ENCODE assay signal across 8 cellular contexts in genomic region chr13:48580185-48580803, GRCh38. TPM values are rescaled to one million over a fixed set of nuclear protein-coding genes. Genes with fewer than 3 reads are reported as not detected.
DNase-seq lines count a peak whose midpoint lies in the region; ATAC-seq and TF ChIP-seq lines count a peak whose summit lies in the region.

No MANE protein-coding gene starts in this region.

- no peaks in the 10 kb centered on the region for H3K36me3 Mint-ChIP-seq in CD4-positive, alpha-beta T cell (ENCODE audit: low read depth)
- no peaks in the 10 kb centered on the region for H3K36me3 Mint-ChIP-seq in activated T-helper 2 cell treated with anti-CD3 and anti-CD28 coated beads, Interferon-gamma antibody, Interleukin-2, Interleukin-4, amounts not matched to agents 10 μg/mL and 5 μg/mL and 100 μg/mL, durations not matched to agents 14 hours and 24 hours and 36 hours (ENCODE audit: low read depth)

- no peaks in the 10 kb centered on the region for H3K9me3 Mint-ChIP-seq in CD4-positive, alpha-beta T cell
- no peaks in the 10 kb centered on the region for H3K9me3 Mint-ChIP-seq in activated T-helper 2 cell treated with anti-CD3 and anti-CD28 coated beads, Interferon-gamma antibody, Interleukin-2, Interleukin-4, amounts not matched to agents 10 μg/mL and 5 μg/mL and 100 μg/mL, durations not matched to agents 14 hours and 24 hours and 36 hours

- H3K9me3 ChIP-seq in CD4-positive, alpha-beta T cell (ENCODE audit: control insufficient read depth, low read length): no peaks in the 10 kb centered on the region
- no peaks in the 10 kb centered on the region for H3K9me3 ChIP-seq in gastroesophageal sphincter
- no peaks in the 10 kb centered on the region for H3K9me3 ChIP-seq in parathyroid adenoma (ENCODE audit: control insufficient read depth, low read length)
- H3K9me3 ChIP-seq in vagina: no peaks in the 10 kb centered on the region

- H3K4me3 ChIP-seq in gastroesophageal sphincter: no peak overlapping the region
- no peak overlapping the region for H3K4me3 ChIP-seq in parathyroid adenoma (ENCODE audit: low read depth, low read length)
- no peak overlapping the region for H3K4me3 ChIP-seq in vagina

- H3K9ac ChIP-seq in parathyroid adenoma: no peak overlapping the region

- H3K27me3 Mint-ChIP-seq in CD4-positive, alpha-beta T cell: peaks cover 6% of the 10 kb centered on the region
- H3K27me3 Mint-ChIP-seq in activated T-helper 2 cell treated with anti-CD3 and anti-CD28 coated beads, Interferon-gamma antibody, Interleukin-2, Interleukin-4, amounts not matched to agents 10 μg/mL and 5 μg/mL and 100 μg/mL, durations not matched to agents 14 hours and 24 hours and 36 hours (ENCODE audit: low read depth): peaks cover 61% of the 10 kb centered on the region

- peaks cover 8% of the 10 kb centered on the region for H3K27me3 ChIP-seq in CD4-positive, alpha-beta T cell (ENCODE audit: control insufficient read depth, insufficient read depth, low read length)
- H3K27me3 ChIP-seq in gastroesophageal sphincter (no peaks in the 10 kb centered on the region), parathyroid adenoma (ENCODE audit: control insufficient read depth, insufficient read depth, low read length) (no peaks in the 10 kb centered on the region), vagina (no peaks in the 10 kb centered on the region)

- TF ChIP-seq EP300 in gastroesophageal sphincter (IDR thresholded peaks at IDR 0.05): no peak

- no peak overlapping the region for H3K27ac Mint-ChIP-seq in CD4-positive, alpha-beta T cell
- no peak overlapping the region for H3K27ac Mint-ChIP-seq in activated T-helper 2 cell treated with anti-CD3 and anti-CD28 coated beads, Interferon-gamma antibody, Interleukin-2, Interleukin-4, amounts not matched to agents 10 μg/mL and 5 μg/mL and 100 μg/mL, durations not matched to agents 14 hours and 24 hours and 36 hours

- H3K4me1 ChIP-seq in gastroesophageal sphincter (peaks cover 0 to 35% (median 7%) of the 10 kb centered on the region in 3 donors), parathyroid adenoma (no peaks in the 10 kb centered on the region), vagina (peaks cover 23% of the 10 kb centered on the region)

- H3K27ac ChIP-seq in CD4-positive, alpha-beta T cell (ENCODE audit: low read depth, low read length): no peak overlapping the region
- H3K27ac ChIP-seq in gastroesophageal sphincter (no peak overlapping the region), parathyroid adenoma (no peak overlapping the region), vagina (peak overlapping the region; percentile 3)

- H3K4me3 Mint-ChIP-seq in CD4-positive, alpha-beta T cell: no peak overlapping the region
- H3K4me3 Mint-ChIP-seq in activated T-helper 2 cell treated with anti-CD3 and anti-CD28 coated beads, Interferon-gamma antibody, Interleukin-2, Interleukin-4, amounts not matched to agents 10 μg/mL and 5 μg/mL and 100 μg/mL, durations not matched to agents 14 hours and 24 hours and 36 hours (ENCODE audit: low read depth): no peak overlapping the region

- peak; percentile 54 to 78 (median 70) for DNase-seq in CD4-positive, alpha-beta T cell
- peak in 50 of 76 experiments; percentile 5 to 62 (median 28) for DNase-seq in HUDEP-2 (lab: John Stamatoyannopoulos, UW; ENCODE audit: unreplicated experiment in 76 of 76)
- peak; percentile 64 for DNase-seq in RKO (ENCODE audit: low spot score)
- peak; percentile 39 for DNase-seq in activated T-helper 2 cell treated with anti-CD3 and anti-CD28 coated beads, Interferon-gamma antibody, Interleukin-2, Interleukin-4, amounts not matched to agents 10 μg/mL and 5 μg/mL and 100 μg/mL, durations not matched to agents 14 hours and 24 hours and 36 hours (ENCODE audit: low spot score)
- DNase-seq in vagina (ENCODE audit: extremely low spot score in 2 of 2): no peak
- DNase-seq in NCI-H1436 treated with DMSO at 0.1 percent for 48 hours (lab: John Stamatoyannopoulos, UW): no peak

- TF ChIP-seq CTCF in CD4-positive, alpha-beta T cell (IDR thresholded peaks at IDR 0.05): peak; percentile 91
- peak; percentile 71 to 84 (median 82) for TF ChIP-seq CTCF in gastroesophageal sphincter (IDR thresholded peaks at IDR 0.05)
- TF ChIP-seq CTCF in parathyroid adenoma (IDR thresholded peaks at IDR 0.05): peak; percentile 54
- TF ChIP-seq CTCF in vagina (IDR thresholded peaks at IDR 0.05): peak; percentile 52 to 71 (median 55)

- no peak for TF ChIP-seq POLR2A in gastroesophageal sphincter (IDR thresholded peaks at IDR 0.05)
- no peak for TF ChIP-seq POLR2A in vagina (IDR thresholded peaks at IDR 0.05)

- POLR2A ChIA-PET in CD4-positive, alpha-beta T cell (lab: Charles Lee): interaction anchor here (0.6 to 2.2 kb wide), 21 partner anchors 9 to 359 kb away, joined by 3 to 20 read pairs (median 5); partner anchors contain the start of genes CYSLTR2, LPAR6 and RCBTB2

- no peak overlapping the region for H3K4me2 ChIP-seq in parathyroid adenoma (ENCODE audit: low read length)

- CTCF ChIA-PET in CD4-positive, alpha-beta T cell (lab: Charles Lee): interaction anchor here (0.6 to 6.1 kb wide), 38 partner anchors 9 to 485 kb away, joined by 3 to 77 read pairs (median 4); partner anchors contain the start of genes LPAR6, MED4 and RCBTB2

- H3K79me2 ChIP-seq in parathyroid adenoma: no peaks in the 10 kb centered on the region

- H3K36me3 ChIP-seq in gastroesophageal sphincter: no peaks in the 10 kb centered on the region
- H3K36me3 ChIP-seq in parathyroid adenoma (ENCODE audit: control insufficient read depth, insufficient read depth, low read length): no peaks in the 10 kb centered on the region
- no peaks in the 10 kb centered on the region for H3K36me3 ChIP-seq in vagina

- ATAC-seq in CD4-positive, alpha-beta T cell (ENCODE audit: poor library complexity): peak; percentile 73
- ATAC-seq in gastroesophageal sphincter: no peak

- intact Hi-C loops in CD4-positive, alpha-beta T cell (cut with DNase I, micrococcal nuclease): loop anchor here (1.0 to 10.0 kb wide), 8 partner anchors 88 to 453 kb away; partner anchors contain the start of genes ITM2B (in 1 of the 2) and LPAR6 (in 1 of the 2)
- intact Hi-C loops in activated T-helper 2 cell treated with anti-CD3 and anti-CD28 coated beads, Interferon-gamma antibody, Interleukin-2, Interleukin-4, amounts not matched to agents 10 μg/mL and 5 μg/mL and 100 μg/mL, durations not matched to agents 14 hours and 24 hours and 36 hours (cut with micrococcal nuclease): loop anchor here (1.0 to 5.0 kb wide), 5 partner anchors 189 to 543 kb away; partner anchors contain the start of gene NUDT15
- intact Hi-C loops in vagina (cut with DNase I): no loop called here

- peaks cover 9% of the 10 kb centered on the region for H3K4me1 Mint-ChIP-seq in CD4-positive, alpha-beta T cell (ENCODE audit: low read depth)
- H3K4me1 Mint-ChIP-seq in activated T-helper 2 cell treated with anti-CD3 and anti-CD28 coated beads, Interferon-gamma antibody, Interleukin-2, Interleukin-4, amounts not matched to agents 10 μg/mL and 5 μg/mL and 100 μg/mL, durations not matched to agents 14 hours and 24 hours and 36 hours (ENCODE audit: low read depth): peaks cover 33% of the 10 kb centered on the region

- no peak overlapping the region for H2AFZ ChIP-seq in parathyroid adenoma

- WGBS in gastroesophageal sphincter (ENCODE audit: low coverage in 1 of 2), 2 donors: 33 to 39% methylated on average over 6 to 8 of the region's 8 CpGs

RNA-seq across cellular contexts. Expression of gene RCBTB2, which starts 47.4 kb away (rescaled TPM):
- 1 to 10 TPM; 6.1 to 6.5 TPM for total RNA-seq in CD4-positive, alpha-beta T cell
- 2.7 and 3.4 TPM in 2 replicates for total RNA-seq in activated T-helper 2 cell treated with anti-CD3 and anti-CD28 coated beads, Interferon-gamma antibody, Interleukin-2, Interleukin-4, amounts not matched to agents 10 μg/mL and 5 μg/mL and 100 μg/mL, durations not matched to agents 14 hours and 24 hours and 36 hours
- 10 to 100 TPM; 14.9 to 26.1 (median 16.7) TPM for total RNA-seq in gastroesophageal sphincter
- total RNA-seq in vagina: 14.7 TPM

Comparison
In these comparisons a context has a peak if more than half of its experiments do, and no peak if none do; other contexts are left out.
1. DNase-seq: peak in CD4-positive, alpha-beta T cell (10 of 10), HUDEP-2 (50 of 76), RKO (single experiment) and activated T-helper 2 cell treated with anti-CD3 and anti-CD28 coated beads, Interferon-gamma antibody, Interleukin-2, Interleukin-4, amounts not matched to agents 10 μg/mL and 5 μg/mL and 100 μg/mL, durations not matched to agents 14 hours and 24 hours and 36 hours (single experiment); none in vagina (0 of 2) and NCI-H1436 treated with DMSO at 0.1 percent for 48 hours (single experiment).
2. Peak in every context shown above with its lines, with median percentiles within 50 percentile points of each other: CTCF ChIP-seq.